9 cellular contexts compared by ENCODE assay signal in the genomic region with DNA sequence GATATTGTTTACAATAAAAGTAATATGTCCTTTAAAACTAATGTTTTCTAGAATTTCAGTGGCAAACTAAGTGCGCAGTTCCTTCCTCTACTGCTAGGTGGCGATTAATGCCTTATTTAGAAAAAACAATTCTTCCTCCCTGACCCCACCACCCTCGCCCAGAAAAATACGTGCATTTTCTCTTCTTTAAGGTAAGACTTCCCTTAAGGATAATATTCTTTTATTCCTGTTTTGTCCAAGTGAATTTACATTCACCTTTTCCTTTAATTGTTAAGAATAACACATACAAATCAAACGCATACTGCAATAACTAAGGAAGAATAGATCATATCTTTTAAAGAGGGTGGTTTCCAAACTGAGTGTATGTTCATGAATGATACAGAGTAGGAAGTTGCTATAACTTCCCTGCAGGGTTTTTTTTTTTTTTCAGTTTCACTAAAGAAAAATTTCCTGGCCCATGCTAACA.
DNase-seq lines count a peak whose midpoint lies in the region; ATAC-seq and TF ChIP-seq lines count a peak whose summit lies in the region.
"Had no signal": no experiment of that assay in that cellular context is flagged by ENCODE, and none has a peak within 500 bp of the region (broad histone marks: within the 10 kb centered on the region; RNA-seq: fewer than 3 reads in every experiment).

No MANE protein-coding gene starts in this region.

- peak; percentile 80 for ATAC-seq in GM18505 (IDR thresholded peaks at IDR 0.05; ENCODE audit: unreplicated experiment)
- peak; percentile 67 for ATAC-seq in HG02970 (IDR thresholded peaks at IDR 0.05; ENCODE audit: low FRiP score, unreplicated experiment)

- no peak for TF ChIP-seq POLR2A in GM18505 (IDR thresholded peaks at IDR 0.05; ENCODE audit: borderline replicate concordance, extremely low read depth, insufficient read depth, insufficient read length)

- DNase-seq in NCI-H69 (lab: John Stamatoyannopoulos, UW), result peak; percentile 55
- DNase-seq in activated T-cell treated with anti-CD3 and anti-CD28 coated beads for 4 hours, result peak; percentile 32
- peak; percentile 36 for DNase-seq in fibroblast of mammary gland (ENCODE audit: low read depth)
- peak; percentile 21 for DNase-seq in retina
- DNase-seq in T1000 (lab: John Stamatoyannopoulos, UW), result no peak

- no peak overlapping the region for H3K27ac ChIP-seq in C4-2B
- H3K27ac ChIP-seq: SJSA1 had no signal

- TF ChIP-seq CTCF in C4-2B (conservative IDR thresholded peaks at IDR 0.05) (peak; percentile 95), fibroblast of mammary gland (conservative IDR thresholded peaks at IDR 0.05; ENCODE audit: control insufficient read depth, insufficient read depth, low read depth, low read length) (peak; percentile 88)

- no peak overlapping the region for H3K4me3 ChIP-seq in fibroblast of mammary gland (ENCODE audit: control insufficient read depth, low read depth, low read length)
- H3K4me3 ChIP-seq: SJSA1 had no signal
